Comparison of ENCODE assay signal across 14 cellular contexts in the genomic region with DNA sequence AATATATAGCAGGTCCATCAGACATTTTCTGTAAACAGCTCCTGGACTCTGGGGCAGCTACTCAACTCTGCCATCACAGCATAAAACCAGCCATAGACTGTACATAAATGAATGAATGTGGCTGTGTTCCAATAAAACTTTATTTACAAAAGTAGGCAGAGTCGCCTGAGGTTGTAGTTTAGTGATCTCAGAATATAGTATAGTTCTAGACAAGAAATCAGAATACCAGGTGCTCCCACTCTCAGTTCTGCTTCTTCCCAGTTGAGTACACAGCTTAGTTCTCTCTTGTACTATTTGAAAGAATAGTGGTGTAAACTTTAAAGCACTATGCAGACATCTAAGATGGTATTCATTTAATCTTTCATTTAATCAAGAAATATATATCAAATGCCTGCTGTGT. TPM values are rescaled to one million over a fixed set of nuclear protein-coding genes. Genes with fewer than 3 reads are reported as not detected.
DNase-seq lines count a peak whose midpoint lies in the region; ATAC-seq lines count a peak whose summit lies in the region.
"Had no signal": no experiment of that assay in that cellular context is flagged by ENCODE, and none has a peak within 500 bp of the region (broad histone marks: within the 10 kb centered on the region; RNA-seq: fewer than 3 reads in every experiment).

No MANE protein-coding gene starts in this region.

- no peaks in the 10 kb centered on the region for H3K27me3 Mint-ChIP-seq in activated T-cell treated with anti-CD3 and anti-CD28 coated beads, Interleukin-2, amount 50 U/mL, for 4 hours (ENCODE audit: low read depth)
- H3K27me3 Mint-ChIP-seq in activated T-helper 2 cell treated with anti-CD3 and anti-CD28 coated beads, Interferon-gamma antibody, Interleukin-2, Interleukin-4, amounts not matched to agents 10 μg/mL and 5 μg/mL and 100 μg/mL, durations not matched to agents 14 hours and 24 hours and 36 hours (ENCODE audit: low read depth), result no peaks in the 10 kb centered on the region

- peaks cover 1% of the 10 kb centered on the region for H3K36me3 Mint-ChIP-seq in activated T-cell treated with anti-CD3 and anti-CD28 coated beads, Interleukin-2, amount 50 U/mL, for 4 hours (ENCODE audit: insufficient read depth)
- H3K36me3 Mint-ChIP-seq in activated T-helper 2 cell treated with anti-CD3 and anti-CD28 coated beads, Interferon-gamma antibody, Interleukin-2, Interleukin-4, amounts not matched to agents 10 μg/mL and 5 μg/mL and 100 μg/mL, durations not matched to agents 14 hours and 24 hours and 36 hours (ENCODE audit: low read depth), result peaks cover 57% of the 10 kb centered on the region

- peaks cover 77% of the 10 kb centered on the region for H3K4me1 Mint-ChIP-seq in activated T-cell treated with anti-CD3 and anti-CD28 coated beads, Interleukin-2, amount 50 U/mL, for 4 hours (ENCODE audit: low read depth)
- H3K4me1 Mint-ChIP-seq in activated T-helper 2 cell treated with anti-CD3 and anti-CD28 coated beads, Interferon-gamma antibody, Interleukin-2, Interleukin-4, amounts not matched to agents 10 μg/mL and 5 μg/mL and 100 μg/mL, durations not matched to agents 14 hours and 24 hours and 36 hours (ENCODE audit: low read depth), result peaks cover 63% of the 10 kb centered on the region

- DNase-seq in activated T-cell treated with anti-CD3 and anti-CD28 coated beads, Interleukin-2, amount 50 U/mL, for 4 hours, result no peak
- DNase-seq in activated T-cell treated with anti-CD3 and anti-CD28 coated beads, Interleukin-2, amount 50 U/mL, for 1 hour, result no peak
- no peak for DNase-seq in activated T-helper 2 cell treated with anti-CD3 and anti-CD28 coated beads, Interferon-gamma antibody, Interleukin-2, Interleukin-4, amounts not matched to agents 10 μg/mL and 5 μg/mL and 100 μg/mL, durations not matched to agents 14 hours and 24 hours and 36 hours (ENCODE audit: low spot score)
- DNase-seq in stimulated activated naive CD8-positive, alpha-beta T cell treated with anti-CD3 and anti-CD28 coated beads, Interleukin-15, Interleukin-2, amounts not matched to agents 100 U/mL and 50 U/mL, for 24 hours, result no peak
- no peak for DNase-seq in hepatic stellate cell (ENCODE audit: low spot score)
- no peak for DNase-seq in NCI-H2081 treated with DMSO at 0.1 percent for 48 hours (lab: John Stamatoyannopoulos, UW)
- DNase-seq in NCI-H2107 treated with DMSO at 0.1 percent for 48 hours (lab: John Stamatoyannopoulos, UW; ENCODE audit: unreplicated experiment), result no peak
- DNase-seq: gastrocnemius medialis, NCI-H1105, NCI-H82, upper lobe of right lung had no signal

- ATAC-seq in activated T-cell treated with anti-CD3 and anti-CD28 coated beads, Interleukin-2, amount 50 U/mL, for 4 hours, result peak; percentile 7 to 9
- peak; percentile 64 for ATAC-seq in HG03354 (IDR thresholded peaks at IDR 0.05; ENCODE audit: poor library complexity, severe bottlenecking, unreplicated experiment)
- ATAC-seq in stimulated activated naive CD8-positive, alpha-beta T cell treated with anti-CD3 and anti-CD28 coated beads, Interleukin-15, Interleukin-2, amounts not matched to agents 100 U/mL and 50 U/mL, for 24 hours, result peak; percentile 5
- ATAC-seq: gastrocnemius medialis, upper lobe of right lung had no signal

- intact Hi-C loops in activated T-helper 2 cell treated with anti-CD3 and anti-CD28 coated beads, Interferon-gamma antibody, Interleukin-2, Interleukin-4, amounts not matched to agents 10 μg/mL and 5 μg/mL and 100 μg/mL, durations not matched to agents 14 hours and 24 hours and 36 hours (cut with micrococcal nuclease), result loop anchor here (5.0 to 10.0 kb wide), 3 partner anchors 86 to 508 kb away; partner anchors contain the start of genes AKNA and TNFSF15

- peak overlapping the region; percentile 84 for H3K27ac Mint-ChIP-seq in activated T-helper 2 cell treated with anti-CD3 and anti-CD28 coated beads, Interferon-gamma antibody, Interleukin-2, Interleukin-4, amounts not matched to agents 10 μg/mL and 5 μg/mL and 100 μg/mL, durations not matched to agents 14 hours and 24 hours and 36 hours

- no peak overlapping the region for H3K4me3 Mint-ChIP-seq in activated T-cell treated with anti-CD3 and anti-CD28 coated beads, Interleukin-2, amount 50 U/mL, for 4 hours
- H3K4me3 Mint-ChIP-seq in activated T-helper 2 cell treated with anti-CD3 and anti-CD28 coated beads, Interferon-gamma antibody, Interleukin-2, Interleukin-4, amounts not matched to agents 10 μg/mL and 5 μg/mL and 100 μg/mL, durations not matched to agents 14 hours and 24 hours and 36 hours (ENCODE audit: low read depth), result no peak overlapping the region

- H3K9me3 Mint-ChIP-seq in activated T-cell treated with anti-CD3 and anti-CD28 coated beads, Interleukin-2, amount 50 U/mL, for 4 hours, result peaks cover 4% of the 10 kb centered on the region
- peaks cover 10% of the 10 kb centered on the region for H3K9me3 Mint-ChIP-seq in activated T-helper 2 cell treated with anti-CD3 and anti-CD28 coated beads, Interferon-gamma antibody, Interleukin-2, Interleukin-4, amounts not matched to agents 10 μg/mL and 5 μg/mL and 100 μg/mL, durations not matched to agents 14 hours and 24 hours and 36 hours

RNA-seq across cellular contexts. Expression of gene TNFSF8, which starts 37.2 kb away (rescaled TPM):
- total RNA-seq in activated T-cell treated with anti-CD3 and anti-CD28 coated beads, Interleukin-2, amount 50 U/mL, for 4 hours, result 100 to 1,000 TPM; 130 to 192 (median 141) TPM
- total RNA-seq in activated T-helper 2 cell treated with anti-CD3 and anti-CD28 coated beads, Interferon-gamma antibody, Interleukin-2, Interleukin-4, amounts not matched to agents 10 μg/mL and 5 μg/mL and 100 μg/mL, durations not matched to agents 14 hours and 24 hours and 36 hours, result 73.6 and 82.3 TPM in 2 replicates
- total RNA-seq: Daoy, dermis microvascular lymphatic vessel endothelial cell had no signal

Comparison
In these comparisons a context has a peak if more than half of its experiments do, and no peak if none do; other contexts are left out.
1. ATAC-seq: peak in every context shown above with its lines; median percentile 64 in HG03354; 8 in activated T-cell treated with anti-CD3 and anti-CD28 coated beads, Interleukin-2, amount 50 U/mL, for 4 hours; 5 in stimulated activated naive CD8-positive, alpha-beta T cell treated with anti-CD3 and anti-CD28 coated beads, Interleukin-15, Interleukin-2, amounts not matched to agents 100 U/mL and 50 U/mL, for 24 hours.